In genomic region chr17:21418446-21419298, GRCh38 we compare ENCODE assay signal across 21 cellular contexts. TPM values are rescaled to one million over a fixed set of nuclear protein-coding genes. Genes with fewer than 3 reads are reported as not detected.
DNase-seq lines count a peak whose midpoint lies in the region; ATAC-seq and TF ChIP-seq lines count a peak whose summit lies in the region.
"Had no signal": no experiment of that assay in that cellular context is flagged by ENCODE, and none has a peak within 500 bp of the region (broad histone marks: within the 10 kb centered on the region; RNA-seq: fewer than 3 reads in every experiment).

No MANE protein-coding gene starts in this region.

- H3K27me3 ChIP-seq in cardiac muscle cell: no peaks in the 10 kb centered on the region
- H3K27me3 ChIP-seq: foreskin keratinocyte had no signal

- intact Hi-C loops in cardiac septum (cut with DNase I) (no loop called here), OCI-LY7 (cut with micrococcal nuclease; ENCODE audit: unreplicated experiment) (no loop called here)

- H3K27ac Mint-ChIP-seq in glutamatergic neuron (ENCODE audit: unreplicated experiment): no peak overlapping the region
- no peak overlapping the region for H3K27ac Mint-ChIP-seq in stimulated activated naive CD8-positive, alpha-beta T cell treated with anti-CD3 and anti-CD28 coated beads, Interleukin-15, Interleukin-2, amounts not matched to agents 100 ng/mL and 50 ng/mL, for 24 hours
- H3K27ac Mint-ChIP-seq: memory B cell, nephron had no signal

- H3K9me3 Mint-ChIP-seq in glutamatergic neuron (ENCODE audit: unreplicated experiment): peaks cover 8% of the 10 kb centered on the region
- H3K9me3 Mint-ChIP-seq in stimulated activated naive CD8-positive, alpha-beta T cell treated with anti-CD3 and anti-CD28 coated beads, Interleukin-15, Interleukin-2, amounts not matched to agents 100 ng/mL and 50 ng/mL, for 24 hours: no peaks in the 10 kb centered on the region
- H3K9me3 Mint-ChIP-seq: memory B cell, nephron had no signal

- H3K4me1 Mint-ChIP-seq in glutamatergic neuron (ENCODE audit: low read depth, unreplicated experiment): peaks cover 11% of the 10 kb centered on the region
- H3K4me1 Mint-ChIP-seq in stimulated activated naive CD8-positive, alpha-beta T cell treated with anti-CD3 and anti-CD28 coated beads, Interleukin-15, Interleukin-2, amounts not matched to agents 100 ng/mL and 50 ng/mL, for 24 hours (ENCODE audit: low read depth): peaks cover 15% of the 10 kb centered on the region

- BruUV-seq in OCI-LY7 (replicated peaks; lab: Mats Ljungman, UMichigan): no TSS peak

- no peaks in the 10 kb centered on the region for H3K9me2 ChIP-seq in OCI-LY7 (ENCODE audit: insufficient read depth, low read length)
- H3K9me2 ChIP-seq: SK-N-SH had no signal

- H3K4me1 ChIP-seq in cardiac muscle cell (ENCODE audit: low read depth) (peaks cover 7% of the 10 kb centered on the region), OCI-LY7 (ENCODE audit: insufficient read depth, low read length, poor library complexity, severe bottlenecking) (peaks cover 13% of the 10 kb centered on the region)
- H3K4me1 ChIP-seq: foreskin keratinocyte, psoas muscle had no signal

- POLR2A ChIA-PET in OCI-LY7 (lab: Charles Lee): no interaction called here

- H3K27ac ChIP-seq in cardiac muscle cell (peak overlapping the region; percentile 19), OCI-LY7 (ENCODE audit: low read depth, low read length, poor library complexity, severe bottlenecking) (no peak overlapping the region)
- H3K27ac ChIP-seq: foreskin keratinocyte, psoas muscle had no signal

- no peak overlapping the region for H3K4me3 ChIP-seq in cardiac muscle cell
- H3K4me3 ChIP-seq in OCI-LY7 (ENCODE audit: low read depth, low read length, poor library complexity, severe bottlenecking): no peak overlapping the region
- H3K4me3 ChIP-seq: psoas muscle had no signal

- H4K20me1 ChIP-seq in OCI-LY7 (ENCODE audit: insufficient read depth, low read length): no peaks in the 10 kb centered on the region

- no peak overlapping the region for H3K4me2 ChIP-seq in OCI-LY7 (ENCODE audit: low read length)
- H3K4me2 ChIP-seq: SK-N-SH had no signal

- no peaks in the 10 kb centered on the region for H3K79me2 ChIP-seq in OCI-LY7 (ENCODE audit: insufficient read depth, low read depth, low read length)

- CTCF ChIA-PET in OCI-LY7 (lab: Charles Lee; ENCODE audit: unreplicated experiment): interaction anchor here (0.9 kb wide), 1 partner anchor 44 kb away, joined by 3 read pairs; no protein-coding TSS in a partner anchor

- DNase-seq in cardiac muscle cell (ENCODE audit: low read depth in 1 of 2, low spot score in 1 of 2) (peak in 1 of 2 donors; percentile 24), cardiac septum (ENCODE audit: low spot score) (no peak), OCI-LY7 (ENCODE audit: low spot score) (no peak), glutamatergic neuron (no peak), activated gamma-delta T cell treated with Interleukin-2 at 50 U/mL for 16 hours (no peak), cerebellum (ENCODE audit: low spot score) (no peak)
- DNase-seq: activated CD8-positive, alpha-beta memory T cell treated with anti-CD3 and anti-CD28 coated beads, Interleukin-2, amount 50 U/mL, for 4 hours; EL; foreskin keratinocyte; hypothalamus; Karpas-422; NCI-H2029 treated with DMSO at 0.1 percent for 48 hours; NCI-H446; NK-92 treated with Interleukin-12 subunit alpha and Interleukin-12 subunit beta, amount 100 ng/mL, for 24 hours; SK-N-SH; small intestine had no signal

- H3K27me3 Mint-ChIP-seq in glutamatergic neuron (ENCODE audit: unreplicated experiment): peaks cover 13% of the 10 kb centered on the region
- H3K27me3 Mint-ChIP-seq in stimulated activated naive CD8-positive, alpha-beta T cell treated with anti-CD3 and anti-CD28 coated beads, Interleukin-15, Interleukin-2, amounts not matched to agents 100 ng/mL and 50 ng/mL, for 24 hours: no peaks in the 10 kb centered on the region

- H2AFZ ChIP-seq in OCI-LY7 (ENCODE audit: low read length): peak overlapping the region; percentile 18; the same call in 1 of the 2 replicates

- TF ChIP-seq CTCF in cardiac muscle cell (IDR thresholded peaks at IDR 0.05; ENCODE audit: low read depth, low read length): no peak
- no peak for TF ChIP-seq CTCF in OCI-LY7 (conservative IDR thresholded peaks at IDR 0.05; ENCODE audit: low read length)
- TF ChIP-seq CTCF in glutamatergic neuron (IDR thresholded peaks at IDR 0.05; ENCODE audit: partially characterized antibody, unreplicated experiment): no peak

- H3K36me3 ChIP-seq in cardiac muscle cell: no peaks in the 10 kb centered on the region
- no peaks in the 10 kb centered on the region for H3K36me3 ChIP-seq in OCI-LY7 (ENCODE audit: insufficient read depth, low read length)

- peak overlapping the region; percentile 38 for H3K4me3 Mint-ChIP-seq in glutamatergic neuron (ENCODE audit: unreplicated experiment)
- peak overlapping the region; percentile 17 for H3K4me3 Mint-ChIP-seq in stimulated activated naive CD8-positive, alpha-beta T cell treated with anti-CD3 and anti-CD28 coated beads, Interleukin-15, Interleukin-2, amounts not matched to agents 100 ng/mL and 50 ng/mL, for 24 hours
- H3K4me3 Mint-ChIP-seq: memory B cell, nephron had no signal

- no peak for ATAC-seq in HG03095 (IDR thresholded peaks at IDR 0.05; ENCODE audit: unreplicated experiment)
- ATAC-seq: foreskin keratinocyte, psoas muscle had no signal

- no peaks in the 10 kb centered on the region for H3K9me3 ChIP-seq in cardiac muscle cell (ENCODE audit: low read depth)
- H3K9me3 ChIP-seq in OCI-LY7 (ENCODE audit: low read length): no peaks in the 10 kb centered on the region
- H3K9me3 ChIP-seq: psoas muscle, SK-N-SH had no signal

- H3K36me3 Mint-ChIP-seq in glutamatergic neuron (ENCODE audit: unreplicated experiment): no peaks in the 10 kb centered on the region
- no peaks in the 10 kb centered on the region for H3K36me3 Mint-ChIP-seq in stimulated activated naive CD8-positive, alpha-beta T cell treated with anti-CD3 and anti-CD28 coated beads, Interleukin-15, Interleukin-2, amounts not matched to agents 100 ng/mL and 50 ng/mL, for 24 hours (ENCODE audit: low read depth)
- H3K36me3 Mint-ChIP-seq: memory B cell had no signal

RNA-seq across cellular contexts. Expression of gene KCNJ12, which starts 42.5 kb away (rescaled TPM):
- total RNA-seq in cardiac muscle cell (13.4 and 14.0 TPM in 2 replicates), cardiac septum (11.3 TPM), OCI-LY7 (2022) (0.17 and 0.22 TPM in 2 replicates), glutamatergic neuron (ENCODE audit: unreplicated experiment) (9.6 TPM), cerebellum (2.8 TPM)
- 5.9 and 11.6 TPM in 2 replicates for polyA plus RNA-seq in cardiac muscle cell
- 0.13 and 0.16 TPM in 2 replicates for total RNA-seq in OCI-LY7 (2014; rRNA removed; shearing (Covaris generic))
